In the genomic region with DNA sequence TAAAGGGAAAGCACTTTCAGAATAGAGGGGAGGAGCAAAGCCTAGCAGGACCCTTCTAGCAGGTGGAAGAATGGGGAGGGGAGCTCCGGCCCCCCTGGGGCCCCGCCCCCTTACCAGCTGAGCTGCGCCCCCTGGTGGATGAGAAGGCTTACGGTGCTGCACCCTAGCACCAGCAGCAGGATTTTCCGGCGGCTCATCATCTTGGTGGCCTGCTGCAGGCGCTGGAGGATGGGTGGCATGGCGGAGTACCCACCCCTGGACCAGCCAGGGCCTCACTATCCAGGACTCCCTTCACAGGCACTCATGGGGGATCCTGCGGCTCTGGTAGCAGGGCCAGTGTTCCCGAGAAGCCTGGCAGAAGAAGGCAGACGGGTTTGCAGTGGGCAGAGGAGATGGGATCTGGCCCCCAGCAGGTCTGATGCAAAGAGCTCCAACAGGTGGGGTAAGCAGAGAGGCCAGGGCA, we compare ENCODE assay signal across 8 cellular contexts. TPM values are rescaled to one million over a fixed set of nuclear protein-coding genes. Genes with fewer than 3 reads are reported as not detected.
DNase-seq lines count a peak whose midpoint lies in the region; ATAC-seq lines count a peak whose summit lies in the region.

No MANE protein-coding gene starts in this region.

- ATAC-seq in HG02759 (IDR thresholded peaks at IDR 0.05; ENCODE audit: unreplicated experiment) (peak; percentile 73), left lobe of liver (peak; percentile 94)

- DNase-seq in DMS53 (lab: John Stamatoyannopoulos, UW), result peak; percentile 92
- DNase-seq in NCI-H526 treated with DMSO at 0.1 percent for 48 hours (lab: John Stamatoyannopoulos, UW), result peak; percentile 63
- DNase-seq in activated CD4-positive, alpha-beta T cell treated with anti-CD3 and anti-CD28 coated beads for 48 hours, result peak; percentile 89
- peak; percentile 74 for DNase-seq in cerebellum (ENCODE audit: low spot score)
- DNase-seq in left lobe of liver (ENCODE audit: low spot score), result peak; percentile 73
- DNase-seq in stimulated activated CD4-positive, alpha-beta T cell treated with anti-CD3 and anti-CD28 coated beads, Interleukin-4, amount 100 ng/mL, for 1 hour, result peak; percentile 83
- DNase-seq in GOT3 (lab: John Stamatoyannopoulos, UW), result no peak

RNA-seq across cellular contexts. Expression of a gene that starts 3.8 kb away (rescaled TPM):
- total RNA-seq in cerebellum, result 8.1 TPM
- total RNA-seq in left lobe of liver, result not detected

RNA-seq across cellular contexts. Expression of a gene that starts 7.0 kb away (rescaled TPM):
- 66.5 TPM for total RNA-seq in cerebellum
- 79.6 TPM for total RNA-seq in left lobe of liver

RNA-seq across cellular contexts. Expression of a gene that starts 18.9 kb away (rescaled TPM):
- total RNA-seq in cerebellum (not detected), left lobe of liver (not detected)

RNA-seq across cellular contexts. Expression of a gene that starts 24.9 kb away (rescaled TPM):
- 56.7 TPM for total RNA-seq in cerebellum
- 5.8 TPM for total RNA-seq in left lobe of liver

RNA-seq across cellular contexts. Expression of a gene that starts 33.4 kb away (rescaled TPM):
- total RNA-seq in cerebellum, result not detected
- not detected for total RNA-seq in left lobe of liver
